Comparison of ENCODE assay signal across 8 cellular contexts in genomic region chr2:218687400-218688060, GRCh38. TPM values are rescaled to one million over a fixed set of nuclear protein-coding genes. Genes with fewer than 3 reads are reported as not detected.
DNase-seq lines count a peak whose midpoint lies in the region; ATAC-seq, FAIRE-seq and TF ChIP-seq lines count a peak whose summit lies in the region.
"Not testable (repeated sequence)": the region's sequence is repeated elsewhere in the genome, so short reads cannot be mapped to it uniquely, and the experiment has no call there.

No MANE protein-coding gene starts in this region.

- DNase-seq in AG10803 (ENCODE audit: low read depth) (peak; percentile 85), MV-4-11 (lab: John Stamatoyannopoulos, UW) (peak; percentile 79), endodermal cell (peak; percentile 84), sigmoid colon (peak; percentile 74)
- peak; percentile 15 to 24 for DNase-seq in activated CD4-positive, alpha-beta T cell treated with anti-CD3 and anti-CD28 coated beads, Interleukin-2, amount 50 U/mL, for 48 hours
- DNase-seq in kidney = not testable (repeated sequence)

- not testable (repeated sequence) for H3K4me2 ChIP-seq in OCI-LY1 (ENCODE audit: low read length)

- TF ChIP-seq CTCF in AG10803 (conservative IDR thresholded peaks at IDR 0.05; ENCODE audit: low read length) (peak; percentile 98), OCI-LY1 (IDR thresholded peaks at IDR 0.05; ENCODE audit: low read length) (peak; percentile 61), endodermal cell (conservative IDR thresholded peaks at IDR 0.05) (peak; percentile 91), kidney (IDR thresholded peaks at IDR 0.05; ENCODE audit: borderline replicate concordance, extremely low read depth, insufficient read depth) (peak; percentile 64), sigmoid colon (IDR thresholded peaks at IDR 0.05) (peak; percentile 59 to 85 (median 78))

- H3K27ac ChIP-seq in OCI-LY1 (ENCODE audit: low read depth, low read length, poor library complexity, severe bottlenecking); endodermal cell (ENCODE audit: low read depth, low read length); kidney (ENCODE audit: low read depth in 2 of 2, low read length in 2 of 2); sigmoid colon: not testable (repeated sequence)

- not testable (repeated sequence) for H3K36me3 ChIP-seq in OCI-LY1 (ENCODE audit: insufficient read depth, low read length)
- H3K36me3 ChIP-seq in endodermal cell (ENCODE audit: control insufficient read depth, insufficient read depth, low read length) = peaks cover 59% of the 10 kb centered on the region
- peaks cover 7 to 42% of the 10 kb centered on the region in 2 donors for H3K36me3 ChIP-seq in kidney (ENCODE audit: control insufficient read depth in 1 of 2, insufficient read depth in 2 of 2, low read length in 2 of 2)
- peaks cover 0 to 66% (median 7%) of the 10 kb centered on the region in 4 donors for H3K36me3 ChIP-seq in sigmoid colon

- not testable (repeated sequence) for H3K27me3 ChIP-seq in OCI-LY1 (ENCODE audit: insufficient read depth, low read length); endodermal cell (ENCODE audit: control insufficient read depth, insufficient read depth, low read length, poor library complexity, severe bottlenecking); sigmoid colon

- not testable (repeated sequence) for H3F3A ChIP-seq in OCI-LY1 (ENCODE audit: insufficient read depth, low read length)

- TF ChIP-seq POLR2A in sigmoid colon (IDR thresholded peaks at IDR 0.05) = not testable (repeated sequence)

- intact Hi-C loops in kidney (cut with DNase I) = not testable (repeated sequence)
- intact Hi-C loops in sigmoid colon (cut with DNase I) = loop anchor here (5.0 kb wide), 1 partner anchor 280 kb away; no protein-coding TSS in a partner anchor

- H2AFZ ChIP-seq in OCI-LY1 (ENCODE audit: low read length) = not testable (repeated sequence)

- H3K79me2 ChIP-seq in OCI-LY1 (ENCODE audit: insufficient read depth, low read length) = not testable (repeated sequence)

- not testable (repeated sequence) for H3K9me2 ChIP-seq in OCI-LY1 (ENCODE audit: low read depth, low read length)

- H3K9me3 Mint-ChIP-seq in endodermal cell = not testable (repeated sequence)

- H3K27me3 Mint-ChIP-seq in endodermal cell (ENCODE audit: insufficient read depth) = not testable (repeated sequence)

- 0 to 37% methylated on average over 2 to 5 of the region's 5 CpGs for WGBS in endodermal cell (ENCODE audit: insufficient coverage in 1 of 2, insufficient read length in 1 of 2), 2 experiments
- 24 to 32% methylated on average over 5 of the region's 5 CpGs for WGBS in sigmoid colon, 2 donors

- TF ChIP-seq EP300 in sigmoid colon (IDR thresholded peaks at IDR 0.05) = not testable (repeated sequence)

- peaks cover 50% of the 10 kb centered on the region for H3K36me3 Mint-ChIP-seq in endodermal cell (ENCODE audit: low read depth)

- not testable (repeated sequence) for H3K27ac Mint-ChIP-seq in endodermal cell

- H3K9ac ChIP-seq in OCI-LY1 (ENCODE audit: low read length); endodermal cell (ENCODE audit: extremely low read depth, low read length, poor library complexity, severe bottlenecking); kidney (ENCODE audit: low read length in 2 of 2): not testable (repeated sequence)

- H3K9me3 ChIP-seq in OCI-LY1 (ENCODE audit: low read length); endodermal cell (ENCODE audit: control insufficient read depth, low read length); kidney (ENCODE audit: control insufficient read depth in 1 of 2, low read length in 2 of 2); sigmoid colon: not testable (repeated sequence)

- not testable (repeated sequence) for H3K4me3 Mint-ChIP-seq in endodermal cell

- not testable (repeated sequence) for H3K4me3 ChIP-seq in AG10803 (ENCODE audit: low read length); OCI-LY1 (ENCODE audit: low read depth, low read length, poor library complexity, severe bottlenecking); endodermal cell (ENCODE audit: low read length); kidney (ENCODE audit: low read length in 2 of 2); sigmoid colon

- not testable (repeated sequence) for H3K4me1 Mint-ChIP-seq in endodermal cell

- peak; percentile 56 for ATAC-seq in GM18502 (IDR thresholded peaks at IDR 0.05; ENCODE audit: poor library complexity, unreplicated experiment)

- H3K4me1 ChIP-seq in OCI-LY1 (ENCODE audit: insufficient read depth, low read length, severe bottlenecking); endodermal cell (ENCODE audit: control insufficient read depth, insufficient read depth, low read length); kidney (ENCODE audit: control insufficient read depth in 1 of 2, insufficient read depth in 1 of 2, low read depth in 1 of 2, low read length in 2 of 2); sigmoid colon: not testable (repeated sequence)

- H4K20me1 ChIP-seq in OCI-LY1 (ENCODE audit: insufficient read depth, low read length) = not testable (repeated sequence)

- not testable (repeated sequence) for FAIRE-seq in kidney (lab: Jason Lieb, UNC)

RNA-seq across cellular contexts. Expression of gene STK36, which starts 15.6 kb away (rescaled TPM):
- total RNA-seq in endodermal cell = 10 to 100 TPM; 73.5 to 87.4 TPM
- polyA plus RNA-seq in endodermal cell (2013, experiment 1 of 2) = 68.4 TPM
- 54.2 TPM for polyA plus RNA-seq in endodermal cell (2013, experiment 2 of 2)
- total RNA-seq in kidney = 53.7 TPM
- 18.5 TPM for polyA plus RNA-seq in kidney (ENCODE audit: insufficient read depth, low read depth, low replicate concordance)
- total RNA-seq in sigmoid colon = 10 to 100 TPM; 13.6 to 79.5 (median 27.0) TPM
- 10 to 100 TPM in 1 of 3 donors, 1 to 10 TPM in 2; 3.9 to 15.8 (median 4.2) TPM for polyA plus RNA-seq in sigmoid colon

RNA-seq across cellular contexts. Expression of gene RNF25, which starts 15.7 kb away (rescaled TPM):
- total RNA-seq in endodermal cell = 10 to 100 TPM; 24.5 to 32.1 TPM
- polyA plus RNA-seq in endodermal cell (2013, experiment 1 of 2) = 28.3 TPM
- polyA plus RNA-seq in endodermal cell (2013, experiment 2 of 2) = 28.8 TPM
- total RNA-seq in kidney = 30.2 TPM
- 27.8 TPM for polyA plus RNA-seq in kidney (ENCODE audit: insufficient read depth, low read depth, low replicate concordance)
- total RNA-seq in sigmoid colon = 10 to 100 TPM in 3 of 4 donors, 1 to 10 TPM in 1; 6.4 to 24.7 (median 21.9) TPM
- polyA plus RNA-seq in sigmoid colon = 10 to 100 TPM; 11.6 to 19.2 (median 14.3) TPM

RNA-seq across cellular contexts. Expression of gene TTLL4, which starts 23.1 kb away (rescaled TPM):
- total RNA-seq in endodermal cell (10 to 100 TPM; 96.5 to 99.0 TPM), kidney (30.7 TPM), sigmoid colon (10 to 100 TPM; 11.4 to 16.0 (median 12.5) TPM)
- polyA plus RNA-seq in endodermal cell (2013, experiment 1 of 2) = 67.7 TPM
- polyA plus RNA-seq in endodermal cell (2013, experiment 2 of 2) = 57.3 TPM
- polyA plus RNA-seq in kidney (ENCODE audit: insufficient read depth, low read depth, low replicate concordance) (7.6 TPM), sigmoid colon (10 to 100 TPM in 1 of 3 donors, 1 to 10 TPM in 2; 6.0 to 15.1 (median 6.0) TPM)

RNA-seq across cellular contexts. Expression of gene BCS1L, which starts 28.0 kb away (rescaled TPM):
- total RNA-seq in endodermal cell (10 to 100 TPM; 24.0 to 31.5 TPM), kidney (43.3 TPM), sigmoid colon (10 to 100 TPM; 20.7 to 42.5 (median 25.2) TPM)
- 35.0 TPM for polyA plus RNA-seq in endodermal cell (2013, experiment 1 of 2)
- 40.8 TPM for polyA plus RNA-seq in endodermal cell (2013, experiment 2 of 2)
- polyA plus RNA-seq in kidney (ENCODE audit: insufficient read depth, low read depth, low replicate concordance) (40.7 TPM), sigmoid colon (10 to 100 TPM; 13.4 to 27.8 (median 20.4) TPM)

RNA-seq across cellular contexts. Expression of gene ZNF142, which starts 28.1 kb away (rescaled TPM):
- total RNA-seq in endodermal cell (10 to 100 TPM; 27.8 to 31.5 TPM), kidney (33.6 TPM), sigmoid colon (10 to 100 TPM; 14.6 to 24.4 (median 19.5) TPM)
- 18.9 TPM for polyA plus RNA-seq in endodermal cell (2013, experiment 1 of 2)
- polyA plus RNA-seq in endodermal cell (2013, experiment 2 of 2) = 18.3 TPM
- polyA plus RNA-seq in kidney (ENCODE audit: insufficient read depth, low read depth, low replicate concordance) (3.7 TPM), sigmoid colon (10 to 100 TPM in 1 of 3 donors, 1 to 10 TPM in 2; 1.6 to 10.2 (median 4.8) TPM)
